Comparison of ENCODE assay signal across 9 cellular contexts in the genomic region with DNA sequence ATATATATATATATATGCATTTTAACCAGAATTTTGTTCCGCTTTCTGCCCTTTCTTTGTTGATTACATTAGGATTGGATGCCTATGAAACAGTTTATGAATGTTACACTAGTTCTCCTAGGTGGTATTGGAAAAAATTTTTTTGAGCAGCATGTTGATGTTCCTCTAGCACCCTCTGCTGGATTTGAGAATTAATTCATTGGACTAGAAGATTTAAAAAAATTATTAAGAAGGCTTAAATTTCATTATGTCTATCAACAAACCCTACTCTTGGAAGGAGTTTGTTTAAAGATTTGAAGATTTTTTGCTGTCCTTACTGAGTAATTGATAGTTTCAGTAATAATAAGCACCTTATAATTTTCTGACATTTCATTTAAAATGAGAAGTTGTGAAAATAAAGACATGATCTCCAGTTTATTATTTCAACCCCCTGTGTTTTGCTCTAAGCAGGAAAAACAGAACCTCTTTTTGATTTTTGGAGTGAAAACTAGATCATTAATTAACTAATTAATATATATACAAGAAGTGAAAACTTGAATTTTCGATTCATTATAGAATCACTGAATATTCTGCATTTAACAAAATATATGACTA.
DNase-seq lines count a peak whose midpoint lies in the region; ATAC-seq and TF ChIP-seq lines count a peak whose summit lies in the region.
"Had no signal": no experiment of that assay in that cellular context is flagged by ENCODE, and none has a peak within 500 bp of the region (broad histone marks: within the 10 kb centered on the region; RNA-seq: fewer than 3 reads in every experiment).

No MANE protein-coding gene starts in this region.

- no peak overlapping the region for H3K4me3 ChIP-seq in foreskin fibroblast (ENCODE audit: low read depth in 1 of 2, low read length in 2 of 2)

- H3K9me3 Mint-ChIP-seq in stimulated activated effector memory CD8-positive, alpha-beta T cell treated with anti-CD3 and anti-CD28 coated beads, Interleukin-12 subunit alpha, Interleukin-12 subunit beta, amount 100 ng/mL, for 72 hours: peaks cover 7% of the 10 kb centered on the region

- no peak overlapping the region for H3K4me3 Mint-ChIP-seq in stimulated activated effector memory CD8-positive, alpha-beta T cell treated with anti-CD3 and anti-CD28 coated beads, Interleukin-12 subunit alpha, Interleukin-12 subunit beta, amount 100 ng/mL, for 72 hours
- H3K4me3 Mint-ChIP-seq: activated B cell treated with CpG ODN at 0.5 μM for 24 hours had no signal

- TF ChIP-seq CTCF in foreskin fibroblast (IDR thresholded peaks at IDR 0.05; ENCODE audit: low read depth, low read length): peak; percentile 34

- DNase-seq in GM04504 (ENCODE audit: low read depth) (peak; percentile 10), LoVo (ENCODE audit: low spot score) (peak; percentile 65), SHP77 treated with DMSO at 0.1 percent for 48 hours (lab: John Stamatoyannopoulos, UW) (peak; percentile 1), foreskin fibroblast (peak in 1 of 2 donors; percentile 59), superior temporal gyrus (ENCODE audit: extremely low spot score) (peak; percentile 68), GM19238 (ENCODE audit: insufficient read length, low spot score) (no peak)
- DNase-seq in stimulated activated effector memory CD8-positive, alpha-beta T cell treated with anti-CD3 and anti-CD28 coated beads, Interleukin-12 subunit alpha, Interleukin-12 subunit beta, amount 100 ng/mL, for 72 hours (ENCODE audit: low spot score in 2 of 2): no peak
- DNase-seq: activated B cell treated with CpG ODN at 0.5 μM for 24 hours had no signal

- H3K4me1 Mint-ChIP-seq in stimulated activated effector memory CD8-positive, alpha-beta T cell treated with anti-CD3 and anti-CD28 coated beads, Interleukin-12 subunit alpha, Interleukin-12 subunit beta, amount 100 ng/mL, for 72 hours: no peaks in the 10 kb centered on the region
- H3K4me1 Mint-ChIP-seq: activated B cell treated with CpG ODN at 0.5 μM for 24 hours had no signal

- H3K36me3 Mint-ChIP-seq in stimulated activated effector memory CD8-positive, alpha-beta T cell treated with anti-CD3 and anti-CD28 coated beads, Interleukin-12 subunit alpha, Interleukin-12 subunit beta, amount 100 ng/mL, for 72 hours: no peaks in the 10 kb centered on the region

- H3K27ac Mint-ChIP-seq in stimulated activated effector memory CD8-positive, alpha-beta T cell treated with anti-CD3 and anti-CD28 coated beads, Interleukin-12 subunit alpha, Interleukin-12 subunit beta, amount 100 ng/mL, for 72 hours: no peak overlapping the region
- H3K27ac Mint-ChIP-seq: activated B cell treated with CpG ODN at 0.5 μM for 24 hours had no signal

- no peak for ATAC-seq in stimulated activated effector memory CD8-positive, alpha-beta T cell treated with anti-CD3 and anti-CD28 coated beads, Interleukin-12 subunit alpha, Interleukin-12 subunit beta, amount 100 ng/mL, for 72 hours
- ATAC-seq in HG03280 (IDR thresholded peaks at IDR 0.05; ENCODE audit: unreplicated experiment): no peak

Comparison
In these comparisons a context has a peak if more than half of its experiments do, and no peak if none do; other contexts are left out.
1. DNase-seq: peak in GM04504 (single experiment), LoVo (single experiment), SHP77 treated with DMSO at 0.1 percent for 48 hours (single experiment) and superior temporal gyrus (single experiment); none in stimulated activated effector memory CD8-positive, alpha-beta T cell treated with anti-CD3 and anti-CD28 coated beads, Interleukin-12 subunit alpha, Interleukin-12 subunit beta, amount 100 ng/mL, for 72 hours (0 of 2) and GM19238 (single experiment).